In the genomic region with DNA sequence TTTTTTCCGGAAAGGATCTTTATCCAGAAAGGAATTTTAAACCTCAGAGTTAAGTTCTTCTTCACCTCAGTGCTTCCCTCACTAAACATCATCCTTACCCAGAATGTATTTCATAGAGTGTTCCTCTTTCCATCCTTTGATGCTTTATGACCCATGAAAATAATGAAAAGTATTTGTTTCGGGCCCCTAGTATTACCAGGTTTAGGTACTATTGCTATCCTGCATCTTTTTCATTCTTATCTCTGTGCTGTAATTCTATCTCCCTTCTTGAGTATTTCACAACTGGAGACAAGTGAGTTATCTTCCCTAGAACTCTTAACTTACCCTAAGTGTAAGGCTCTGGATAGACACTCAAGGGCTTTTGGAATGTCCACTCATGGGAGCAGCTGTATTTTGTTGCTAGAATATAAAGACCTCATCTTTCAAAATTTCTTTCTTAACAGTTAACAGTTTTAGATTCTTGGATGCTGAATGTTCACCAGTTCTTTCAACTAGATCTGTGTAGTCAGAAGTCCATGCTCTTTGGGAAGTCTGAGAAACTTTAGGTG, we compare ENCODE assay signal across 13 cellular contexts. TPM values are rescaled to one million over a fixed set of nuclear protein-coding genes. Genes with fewer than 3 reads are reported as not detected.
DNase-seq lines count a peak whose midpoint lies in the region; ATAC-seq and TF ChIP-seq lines count a peak whose summit lies in the region.
"Had no signal": no experiment of that assay in that cellular context is flagged by ENCODE, and none has a peak within 500 bp of the region (broad histone marks: within the 10 kb centered on the region; RNA-seq: fewer than 3 reads in every experiment).

No MANE protein-coding gene starts in this region.

- peak overlapping the region; percentile 20; the same call in 1 of the 2 replicates for H3K4me2 ChIP-seq in PC-9

- no peak overlapping the region for H3K4me3 ChIP-seq in PC-9
- H3K4me3 ChIP-seq in neutrophil (ENCODE audit: low read depth in 1 of 2, low read length in 1 of 2): no peak overlapping the region
- H3K4me3 ChIP-seq: adrenal gland, suprapubic skin had no signal

- H3K4me3 Mint-ChIP-seq in effector memory CD8-positive, alpha-beta T cell: peak overlapping the region in 1 of 2 donors; percentile 7

- H3K9me2 ChIP-seq in PC-9 (ENCODE audit: insufficient read depth): no peaks in the 10 kb centered on the region

- H3K27ac ChIP-seq in PC-9: peak overlapping the region; percentile 45
- H3K27ac ChIP-seq in neutrophil: peak overlapping the region; percentile 65
- H3K27ac ChIP-seq: adrenal gland, suprapubic skin had no signal

- H4K20me1 ChIP-seq in PC-9 (ENCODE audit: insufficient read depth): peaks cover 70% of the 10 kb centered on the region

- ATAC-seq in effector memory CD8-positive, alpha-beta T cell (replicated peaks): no peak
- ATAC-seq in GM21786 (IDR thresholded peaks at IDR 0.05; ENCODE audit: unreplicated experiment): no peak
- no peak for ATAC-seq in HG02840 (IDR thresholded peaks at IDR 0.05; ENCODE audit: low FRiP score, unreplicated experiment)
- ATAC-seq: sciatic nerve had no signal

- POLR2A ChIA-PET in PC-9 (lab: Charles Lee; ENCODE audit: unreplicated experiment): no interaction called here

- CTCF ChIA-PET in PC-9 (lab: Charles Lee): no interaction called here

- no peak overlapping the region for H2AFZ ChIP-seq in PC-9

- no peaks in the 10 kb centered on the region for H3K27me3 Mint-ChIP-seq in effector memory CD8-positive, alpha-beta T cell

- no peak for TF ChIP-seq CTCF in PC-9 (conservative IDR thresholded peaks at IDR 0.05)
- no peak for TF ChIP-seq CTCF in neutrophil (IDR thresholded peaks at IDR 0.05)

- H3K27me3 ChIP-seq in PC-9 (ENCODE audit: insufficient read depth, low read depth) (no peaks in the 10 kb centered on the region), neutrophil (no peaks in the 10 kb centered on the region)
- H3K27me3 ChIP-seq: adrenal gland, suprapubic skin had no signal

- H3K4me1 ChIP-seq in PC-9 (replicated peaks; ENCODE audit: insufficient read depth): peaks cover 38% of the 10 kb centered on the region
- H3K4me1 ChIP-seq in neutrophil (ENCODE audit: control insufficient read depth in 1 of 2, insufficient read depth in 1 of 2, low read depth in 1 of 2, low read length in 1 of 2): peaks cover 35 to 45% of the 10 kb centered on the region in 2 experiments
- H3K4me1 ChIP-seq: adrenal gland had no signal

- peaks cover 95% of the 10 kb centered on the region for H3K79me2 ChIP-seq in PC-9 (ENCODE audit: low read depth)

- H3K9me3 Mint-ChIP-seq in effector memory CD8-positive, alpha-beta T cell: no peaks in the 10 kb centered on the region

- H3K4me1 Mint-ChIP-seq in effector memory CD8-positive, alpha-beta T cell (ENCODE audit: low read depth in 2 of 2): peaks cover 23 to 33% of the 10 kb centered on the region in 2 donors

- TSS peak; percentile 61 for BruUV-seq in PC-9 (replicated peaks; lab: Mats Ljungman, UMichigan)

- H3K36me3 ChIP-seq in PC-9 (ENCODE audit: low read depth) (no peaks in the 10 kb centered on the region), neutrophil (no peaks in the 10 kb centered on the region)
- H3K36me3 ChIP-seq: adrenal gland, suprapubic skin had no signal

- DNase-seq in ELR (ENCODE audit: low read depth) (peak; percentile 37), PC-9 (no peak), T-helper 9 cell (no peak), NCI-H2171 (lab: John Stamatoyannopoulos, UW) (no peak)
- no peak for DNase-seq in effector memory CD8-positive, alpha-beta T cell
- DNase-seq: activated CD8-positive, alpha-beta memory T cell treated with anti-CD3 and anti-CD28 coated beads, Interleukin-2, amount 50 U/mL, for 4 hours; NCI-H187 had no signal

- H3K36me3 Mint-ChIP-seq in effector memory CD8-positive, alpha-beta T cell (ENCODE audit: insufficient read depth): peaks cover 1% of the 10 kb centered on the region

- peaks cover 31% of the 10 kb centered on the region; the same call in 1 of the 2 replicates for H3F3A ChIP-seq in PC-9 (ENCODE audit: insufficient read depth, low read depth)

- intact Hi-C loops in PC-9 (cut with micrococcal nuclease; ENCODE audit: unreplicated experiment): no loop called here

- H3K9me3 ChIP-seq in PC-9 (ENCODE audit: insufficient read depth, low read depth): no peaks in the 10 kb centered on the region
- no peaks in the 10 kb centered on the region for H3K9me3 ChIP-seq in neutrophil
- H3K9me3 ChIP-seq: adrenal gland, suprapubic skin had no signal

- peak overlapping the region; percentile 50 to 69 for H3K27ac Mint-ChIP-seq in effector memory CD8-positive, alpha-beta T cell

RNA-seq across cellular contexts. Expression of a gene that starts 26.2 kb away (rescaled TPM):
- 54.8 and 59.9 TPM in 2 replicates for total RNA-seq in PC-9 (2021)
